ENCODE assay signal across 11 cellular contexts in genomic region chr1:3804627-3804944, GRCh38. TPM values are rescaled to one million over a fixed set of nuclear protein-coding genes. Genes with fewer than 3 reads are reported as not detected.
A peak's percentile ranks its signal among the peaks of the same experiment; 100 is the strongest.
DNase-seq lines count a peak whose midpoint lies in the region; ATAC-seq, FAIRE-seq and TF ChIP-seq lines count a peak whose summit lies in the region.
"Not testable (repeated sequence)": the region's sequence is repeated elsewhere in the genome, so short reads cannot be mapped to it uniquely, and the experiment has no call there.
"Had no signal": no experiment of that assay in that cellular context is flagged by ENCODE, and none has a peak within 500 bp of the region (broad histone marks: within the 10 kb centered on the region; RNA-seq: fewer than 3 reads in every experiment).

No MANE protein-coding gene starts in this region.

- not testable (repeated sequence) for H4K20me1 ChIP-seq in OCI-LY3 (ENCODE audit: insufficient read depth, low read length)

- TF ChIP-seq POLR2A in tibial nerve (IDR thresholded peaks at IDR 0.05): not testable (repeated sequence)

- not testable (repeated sequence) for H3K79me2 ChIP-seq in OCI-LY3 (ENCODE audit: low read length)

- 31 to 36% methylated on average over 7 of the region's 7 CpGs for WGBS in tibial nerve, 2 donors

- H3K9ac ChIP-seq in OCI-LY3 (ENCODE audit: low read length): peak overlapping the region; percentile 23; the same call in 1 of the 2 replicates

- H3K36me3 ChIP-seq in OCI-LY3 (replicated peaks; ENCODE audit: low read depth, low read length); tibial nerve: not testable (repeated sequence)

- H3K4me1 ChIP-seq in OCI-LY3 (ENCODE audit: low read length): peaks cover 35% of the 10 kb centered on the region
- H3K4me1 ChIP-seq in tibial nerve: not testable (repeated sequence)

- not testable (repeated sequence) for H3K36me3 Mint-ChIP-seq in activated T-helper 2 cell treated with anti-CD3 and anti-CD28 coated beads, Interferon-gamma antibody, Interleukin-2, Interleukin-4, amounts not matched to agents 10 μg/mL and 5 μg/mL and 100 μg/mL, durations not matched to agents 14 hours and 24 hours and 36 hours (ENCODE audit: low read depth)
- H3K36me3 Mint-ChIP-seq in nephron progenitor cell (ENCODE audit: low read depth): peaks cover 11% of the 10 kb centered on the region

- not testable (repeated sequence) for H3K4me3 Mint-ChIP-seq in activated T-helper 2 cell treated with anti-CD3 and anti-CD28 coated beads, Interferon-gamma antibody, Interleukin-2, Interleukin-4, amounts not matched to agents 10 μg/mL and 5 μg/mL and 100 μg/mL, durations not matched to agents 14 hours and 24 hours and 36 hours (ENCODE audit: low read depth); nephron progenitor cell

- H3K27ac Mint-ChIP-seq in activated T-helper 2 cell treated with anti-CD3 and anti-CD28 coated beads, Interferon-gamma antibody, Interleukin-2, Interleukin-4, amounts not matched to agents 10 μg/mL and 5 μg/mL and 100 μg/mL, durations not matched to agents 14 hours and 24 hours and 36 hours: peak overlapping the region; percentile 9
- peak overlapping the region; percentile 77 for H3K27ac Mint-ChIP-seq in nephron progenitor cell

- not testable (repeated sequence) for H3K9me3 Mint-ChIP-seq in activated T-helper 2 cell treated with anti-CD3 and anti-CD28 coated beads, Interferon-gamma antibody, Interleukin-2, Interleukin-4, amounts not matched to agents 10 μg/mL and 5 μg/mL and 100 μg/mL, durations not matched to agents 14 hours and 24 hours and 36 hours
- peaks cover 64% of the 10 kb centered on the region for H3K9me3 Mint-ChIP-seq in nephron progenitor cell

- not testable (repeated sequence) for H3K4me1 Mint-ChIP-seq in activated T-helper 2 cell treated with anti-CD3 and anti-CD28 coated beads, Interferon-gamma antibody, Interleukin-2, Interleukin-4, amounts not matched to agents 10 μg/mL and 5 μg/mL and 100 μg/mL, durations not matched to agents 14 hours and 24 hours and 36 hours (ENCODE audit: low read depth)
- H3K4me1 Mint-ChIP-seq in nephron progenitor cell: peaks cover 28% of the 10 kb centered on the region

- TF ChIP-seq EP300 in tibial nerve (IDR thresholded peaks at IDR 0.05): not testable (repeated sequence)

- H3K9me3 ChIP-seq in OCI-LY3 (ENCODE audit: insufficient read depth, low read length); tibial nerve: not testable (repeated sequence)

- intact Hi-C loops in activated T-helper 2 cell treated with anti-CD3 and anti-CD28 coated beads, Interferon-gamma antibody, Interleukin-2, Interleukin-4, amounts not matched to agents 10 μg/mL and 5 μg/mL and 100 μg/mL, durations not matched to agents 14 hours and 24 hours and 36 hours (cut with micrococcal nuclease): not testable (repeated sequence)

- H3K27me3 Mint-ChIP-seq in activated T-helper 2 cell treated with anti-CD3 and anti-CD28 coated beads, Interferon-gamma antibody, Interleukin-2, Interleukin-4, amounts not matched to agents 10 μg/mL and 5 μg/mL and 100 μg/mL, durations not matched to agents 14 hours and 24 hours and 36 hours (ENCODE audit: low read depth): not testable (repeated sequence)
- H3K27me3 Mint-ChIP-seq in nephron progenitor cell (ENCODE audit: low read depth, poor library complexity): peaks cover 39% of the 10 kb centered on the region

- DNase-seq in GM18507 (ENCODE audit: extremely low spot score, insufficient read length, low read depth); activated T-helper 2 cell treated with anti-CD3 and anti-CD28 coated beads, Interferon-gamma antibody, Interleukin-2, Interleukin-4, amounts not matched to agents 10 μg/mL and 5 μg/mL and 100 μg/mL, durations not matched to agents 14 hours and 24 hours and 36 hours (ENCODE audit: low spot score); nephron progenitor cell; tibial nerve (ENCODE audit: low spot score in 2 of 2): not testable (repeated sequence)

- not testable (repeated sequence) for TF ChIP-seq CTCF in OCI-LY3 (IDR thresholded peaks at IDR 0.05; ENCODE audit: low read depth, low read length); nephron progenitor cell (IDR thresholded peaks at IDR 0.05); tibial nerve (IDR thresholded peaks at IDR 0.05)

- ATAC-seq in esophagus mucosa: peak; percentile 54

- peak overlapping the region; percentile 35 for H3K27ac ChIP-seq in OCI-LY3 (ENCODE audit: low read length)
- peak overlapping the region in 3 of 4 donors; percentile 29 to 75 (median 74) for H3K27ac ChIP-seq in tibial nerve

- peak overlapping the region; percentile 85 for H3K4me2 ChIP-seq in OCI-LY3 (ENCODE audit: low read length)

- H3K4me3 ChIP-seq in OCI-LY3 (ENCODE audit: low read length): peak overlapping the region; percentile 70
- not testable (repeated sequence) for H3K4me3 ChIP-seq in tibial nerve

- H3K27me3 ChIP-seq in OCI-LY3 (ENCODE audit: low read depth, low read length): peaks cover 12% of the 10 kb centered on the region
- not testable (repeated sequence) for H3K27me3 ChIP-seq in tibial nerve

- H2AFZ ChIP-seq in OCI-LY3 (ENCODE audit: low read depth, low read length): peak overlapping the region; percentile 52; the same call in 1 of the 2 replicates

- peak; percentile 18 for FAIRE-seq in GM18507 (lab: Jason Lieb, UNC)

RNA-seq across cellular contexts. Expression of gene LRRC47, which starts 8.3 kb away (rescaled TPM):
- total RNA-seq in activated T-helper 2 cell treated with anti-CD3 and anti-CD28 coated beads, Interferon-gamma antibody, Interleukin-2, Interleukin-4, amounts not matched to agents 10 μg/mL and 5 μg/mL and 100 μg/mL, durations not matched to agents 14 hours and 24 hours and 36 hours: 40.4 and 41.3 TPM in 2 replicates
- total RNA-seq in esophagus mucosa (38.6 TPM), tibial nerve (10 to 100 TPM; 40.8 to 46.3 (median 42.6) TPM)

RNA-seq across cellular contexts. Expression of gene SMIM1, which starts 32.0 kb away (rescaled TPM):
- 1.4 and 2.3 TPM in 2 replicates for total RNA-seq in activated T-helper 2 cell treated with anti-CD3 and anti-CD28 coated beads, Interferon-gamma antibody, Interleukin-2, Interleukin-4, amounts not matched to agents 10 μg/mL and 5 μg/mL and 100 μg/mL, durations not matched to agents 14 hours and 24 hours and 36 hours
- 1.5 TPM for total RNA-seq in esophagus mucosa
- 10 to 100 TPM in 1 of 4 donors, not detected in 3; 23.1 TPM for total RNA-seq in tibial nerve
- total RNA-seq: M059J had no signal

RNA-seq across cellular contexts. Expression of gene CCDC27, which starts 52.3 kb away (rescaled TPM):
- total RNA-seq in activated T-helper 2 cell treated with anti-CD3 and anti-CD28 coated beads, Interferon-gamma antibody, Interleukin-2, Interleukin-4, amounts not matched to agents 10 μg/mL and 5 μg/mL and 100 μg/mL, durations not matched to agents 14 hours and 24 hours and 36 hours: 0.07 TPM in 1 of 2 replicates, not detected in the other
- total RNA-seq in esophagus mucosa: not detected
- total RNA-seq in tibial nerve: not detected
- total RNA-seq: B cell, H1, HT1080, M059J, Right ventricle myocardium superior had no signal

RNA-seq across cellular contexts. Expression of gene CEP104, which starts 52.4 kb away (rescaled TPM):
- total RNA-seq in activated T-helper 2 cell treated with anti-CD3 and anti-CD28 coated beads, Interferon-gamma antibody, Interleukin-2, Interleukin-4, amounts not matched to agents 10 μg/mL and 5 μg/mL and 100 μg/mL, durations not matched to agents 14 hours and 24 hours and 36 hours: 35.4 and 49.9 TPM in 2 replicates
- total RNA-seq in esophagus mucosa (27.8 TPM), tibial nerve (10 to 100 TPM; 41.5 to 68.6 (median 48.0) TPM)

RNA-seq across cellular contexts. Expression of gene DFFB, which starts 52.7 kb away (rescaled TPM):
- total RNA-seq in activated T-helper 2 cell treated with anti-CD3 and anti-CD28 coated beads, Interferon-gamma antibody, Interleukin-2, Interleukin-4, amounts not matched to agents 10 μg/mL and 5 μg/mL and 100 μg/mL, durations not matched to agents 14 hours and 24 hours and 36 hours: 15.2 and 17.3 TPM in 2 replicates
- total RNA-seq in esophagus mucosa (2.4 TPM), tibial nerve (10 to 100 TPM in 3 of 4 donors, 1 to 10 TPM in 1; 7.0 to 17.7 (median 15.2) TPM)
